7 cellular contexts compared by ENCODE assay signal in the genomic region with DNA sequence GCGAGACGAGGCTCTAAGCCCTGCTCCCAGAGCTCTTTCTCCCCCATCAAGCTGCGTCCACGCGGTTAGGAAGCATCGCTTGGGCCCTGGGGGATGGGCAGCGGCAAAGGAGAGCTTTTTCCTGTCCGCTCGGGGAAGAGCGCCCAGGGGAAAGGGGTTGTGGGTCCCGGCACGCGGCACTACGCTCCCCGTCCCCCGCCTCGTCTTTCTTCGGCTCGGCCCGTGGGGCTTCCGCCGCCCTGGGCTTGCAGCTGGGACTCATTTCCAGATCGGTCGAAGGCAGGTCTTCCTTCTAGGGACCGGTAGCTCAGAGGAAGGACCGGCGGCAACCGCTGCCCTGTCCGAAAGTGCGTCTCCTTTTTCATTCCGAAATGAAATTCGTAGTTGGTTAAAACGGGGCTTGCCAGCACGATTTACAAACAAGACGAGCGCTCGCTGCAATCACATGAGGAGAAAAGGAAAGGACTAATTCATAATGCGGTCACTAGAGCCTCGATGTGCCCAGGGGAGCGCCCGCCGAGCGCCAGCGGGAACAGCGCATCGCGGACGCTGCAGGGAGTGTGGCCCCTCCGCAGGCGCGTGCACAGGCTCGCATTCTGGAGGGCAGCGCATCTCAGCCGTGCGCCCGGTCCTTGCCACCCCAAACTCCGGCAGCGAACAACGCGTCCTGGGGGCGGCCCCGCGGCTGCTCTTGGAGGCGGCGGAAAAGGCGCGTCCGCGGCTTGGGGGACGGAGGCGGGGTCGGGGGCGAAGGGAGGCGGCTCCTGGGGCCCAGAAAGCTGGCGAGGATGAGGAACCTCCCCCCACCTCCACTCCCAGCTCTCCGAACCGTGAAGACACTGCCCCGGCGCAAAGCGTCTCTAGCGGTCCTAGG. TPM values are rescaled to one million over a fixed set of nuclear protein-coding genes. Genes with fewer than 3 reads are reported as not detected.
DNase-seq lines count a peak whose midpoint lies in the region; ATAC-seq, FAIRE-seq and TF ChIP-seq lines count a peak whose summit lies in the region.

No MANE protein-coding gene starts in this region.

- H2AK5ac ChIP-seq in mesenchymal stem cell (ENCODE audit: low read length, severe bottlenecking): no peak overlapping the region

- peaks cover 21% of the 10 kb centered on the region for H3K4me1 ChIP-seq in mesenchymal stem cell (ENCODE audit: control insufficient read depth, insufficient read depth, low read depth, low read length)

- peak overlapping the region; percentile 90 for H3K4me3 Mint-ChIP-seq in WTC11
- H3K4me3 Mint-ChIP-seq in chondrocyte (ENCODE audit: unreplicated experiment): peak overlapping the region; percentile 85

- H3K27me3 ChIP-seq in mesenchymal stem cell (ENCODE audit: control insufficient read depth in 1 of 2, insufficient read depth in 1 of 2, low read length in 2 of 2): peaks cover 13 to 43% of the 10 kb centered on the region in 2 experiments

- H3K9ac ChIP-seq in mesenchymal stem cell (ENCODE audit: low read length): peak overlapping the region; percentile 74

- no peak overlapping the region for H3K14ac ChIP-seq in mesenchymal stem cell (ENCODE audit: low read length in 2 of 2)

- no peaks in the 10 kb centered on the region for H3K9me3 ChIP-seq in mesenchymal stem cell (ENCODE audit: control insufficient read depth, low read length)

- peak; percentile 93 for FAIRE-seq in GM12891 (lab: Jason Lieb, UNC)

- no peak for TF ChIP-seq CTCF in WTC11 (IDR thresholded peaks at IDR 0.05)
- TF ChIP-seq CTCF in chondrocyte (IDR thresholded peaks at IDR 0.05): no peak

- CTCF ChIA-PET in HEK293T (lab: Yijun Ruan, JAX) (no interaction called here), WTC11 (lab: Charles Lee) (interaction anchor here (0.6 to 2.4 kb wide), 13 partner anchors 9 to 233 kb away, joined by 3 to 18 read pairs (median 5); a partner anchor contains a TSS)

- H3K4me1 Mint-ChIP-seq in WTC11: peaks cover 24% of the 10 kb centered on the region
- H3K4me1 Mint-ChIP-seq in chondrocyte (ENCODE audit: low read depth): peaks cover 23% of the 10 kb centered on the region

- H4K8ac ChIP-seq in mesenchymal stem cell (ENCODE audit: low read length): no peak overlapping the region

- peak overlapping the region; percentile 84 for H2AFZ ChIP-seq in mesenchymal stem cell (ENCODE audit: low read depth, low read length)

- H3K27ac ChIP-seq in mesenchymal stem cell (ENCODE audit: low read length, poor library complexity, severe bottlenecking): no peak overlapping the region

- DNase-seq in GM12891 (ENCODE audit: insufficient read length, low spot score) (peak; percentile 70), HEK293T (ENCODE audit: extremely low spot score) (peak; percentile 36), NCI-H1092 (lab: John Stamatoyannopoulos, UW) (peak; percentile 33), WTC11 (ENCODE audit: low spot score) (peak; percentile 82), chondrocyte (ENCODE audit: low spot score) (no peak), mesenchymal stem cell (peak; percentile 52)
- DNase-seq in stimulated activated CD8-positive, alpha-beta memory T cell treated with anti-CD3 and anti-CD28 coated beads, Interleukin-2, amount 100 ng/mL, for 48 hours (ENCODE audit: low read depth in 2 of 2): peak; percentile 81 to 82

- peak overlapping the region; percentile 100 for H3K4me2 ChIP-seq in mesenchymal stem cell (ENCODE audit: low read length, poor library complexity, severe bottlenecking)

- H3K36me3 ChIP-seq in mesenchymal stem cell (ENCODE audit: control insufficient read depth in 1 of 2, insufficient read depth in 2 of 2, low read depth in 1 of 2, low read length in 2 of 2): no peaks in the 10 kb centered on the region

- H3K27me3 Mint-ChIP-seq in WTC11 (ENCODE audit: low read depth): peaks cover 68% of the 10 kb centered on the region
- peaks cover 18% of the 10 kb centered on the region for H3K27me3 Mint-ChIP-seq in chondrocyte (ENCODE audit: low read depth)

- H2BK15ac ChIP-seq in mesenchymal stem cell (ENCODE audit: low read depth, poor library complexity, severe bottlenecking): peak overlapping the region; percentile 32

- H3K36me3 Mint-ChIP-seq in WTC11 (peaks cover under 1% of the 10 kb centered on the region), chondrocyte (ENCODE audit: low read depth) (no peaks in the 10 kb centered on the region)

- H3K23ac ChIP-seq in mesenchymal stem cell (ENCODE audit: low read length in 2 of 2): peak overlapping the region in 1 of 2 experiments; percentile 54

- POLR2A ChIA-PET in HEK293T (lab: Yijun Ruan, JAX): interaction anchor here (1.0 to 3.8 kb wide), 7 partner anchors 10 to 212 kb away, joined by 3 to 76 read pairs (median 3); a partner anchor contains a TSS
- POLR2A ChIA-PET in WTC11 (lab: Charles Lee): interaction anchor here (1.0 to 2.3 kb wide), 2 partner anchors 14 to 16 kb away, joined by 3 to 8 read pairs; a partner anchor contains a TSS

- H2BK12ac ChIP-seq in mesenchymal stem cell (ENCODE audit: low read length in 2 of 2): peak overlapping the region in 1 of 2 experiments; percentile 15

- under 1% methylated on average over 75 of the region's 81 CpGs for WGBS in mesenchymal stem cell

- no peak overlapping the region for H2BK5ac ChIP-seq in mesenchymal stem cell (ENCODE audit: low read depth, low read length, poor library complexity, severe bottlenecking)

- H3K9me3 Mint-ChIP-seq in WTC11: no peaks in the 10 kb centered on the region
- no peaks in the 10 kb centered on the region for H3K9me3 Mint-ChIP-seq in chondrocyte (ENCODE audit: low read depth)

- peak; percentile 38; the same call in 1 of the 2 replicates for TF ChIP-seq POLR2A in GM12891 (IDR thresholded peaks at IDR 0.05; ENCODE audit: low read depth, low read length)

- peak; percentile 65 for ATAC-seq in WTC11

- H3K4ac ChIP-seq in mesenchymal stem cell (ENCODE audit: low read depth in 1 of 2, low read length in 2 of 2): no peak overlapping the region

- no peaks in the 10 kb centered on the region for H3K79me1 ChIP-seq in mesenchymal stem cell (replicated peaks; ENCODE audit: low read length, poor library complexity, severe bottlenecking)

- no peak overlapping the region for H2BK120ac ChIP-seq in mesenchymal stem cell (ENCODE audit: low read depth, low read length)

- H3K27ac Mint-ChIP-seq in WTC11 (no peak overlapping the region), chondrocyte (ENCODE audit: unreplicated experiment) (peak overlapping the region; percentile 17)

- peak overlapping the region; percentile 64 to 91 for H3K4me3 ChIP-seq in mesenchymal stem cell (ENCODE audit: insufficient read depth in 1 of 2, low read depth in 1 of 2, low read length in 2 of 2)

- H3K18ac ChIP-seq in mesenchymal stem cell (ENCODE audit: low read depth in 1 of 2, low read length in 2 of 2): peak overlapping the region in 1 of 2 experiments; percentile 88

- no peak overlapping the region for H4K91ac ChIP-seq in mesenchymal stem cell (ENCODE audit: low read length)

TF ChIP-seq in GM12891, 5 proteins besides CTCF, POLR2A, EP300 and RAD21:
- no peak for TF ChIP-seq POU2F2 (IDR thresholded peaks at IDR 0.05; ENCODE audit: low read depth, low read length)
- no peak for TF ChIP-seq TAF1 (IDR thresholded peaks at IDR 0.05; ENCODE audit: low read depth, low read length)
- TF ChIP-seq POLR2AphosphoS5 (IDR thresholded peaks at IDR 0.05; ENCODE audit: low read depth, low read length): 0 out of 2 replicates have a peak, but pooled peaks have one; percentile 29
- peak; percentile 32 for TF ChIP-seq PAX5 (IDR thresholded peaks at IDR 0.05; ENCODE audit: insufficient read depth, low read length, severe bottlenecking)
- no peak for TF ChIP-seq SPI1 (IDR thresholded peaks at IDR 0.05; ENCODE audit: low read depth, low read length)
TF ChIP-seq in GM12891: peak in this region for 2.

TF ChIP-seq in HEK293T, 16 proteins besides CTCF, POLR2A, EP300 and RAD21:
- TF ChIP-seq SUZ12 (IDR thresholded peaks at IDR 0.05): no peak
- no peak for TF ChIP-seq FOXM1 (IDR thresholded peaks at IDR 0.05; ENCODE audit: borderline replicate concordance)
- TF ChIP-seq HDGF (IDR thresholded peaks at IDR 0.05; ENCODE audit: borderline replicate concordance): no peak
- TF ChIP-seq L3MBTL2 (conservative IDR thresholded peaks at IDR 0.05): peak; percentile 93

TF ChIP-seq in WTC11, 78 proteins besides CTCF, POLR2A, EP300 and RAD21 (continues in another document):
- 0 out of 2 replicates have a peak, but pooled peaks have one; percentile 38 for TF ChIP-seq CREB1 (CRISPR knock-in tag; IDR thresholded peaks at IDR 0.05)
- TF ChIP-seq, protein P1, sequence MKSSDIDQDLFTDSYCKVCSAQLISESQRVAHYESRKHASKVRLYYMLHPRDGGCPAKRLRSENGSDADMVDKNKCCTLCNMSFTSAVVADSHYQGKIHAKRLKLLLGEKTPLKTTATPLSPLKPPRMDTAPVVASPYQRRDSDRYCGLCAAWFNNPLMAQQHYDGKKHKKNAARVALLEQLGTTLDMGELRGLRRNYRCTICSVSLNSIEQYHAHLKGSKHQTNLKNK (CRISPR knock-in tag; IDR thresholded peaks at IDR 0.05): no peak

RNA-seq across cellular contexts. Expression of a gene that starts 3.6 kb away (rescaled TPM):
- 8.2 TPM for polyA plus RNA-seq in GM12891 (2012; ENCODE audit: low read depth, missing spikeins)
- total RNA-seq in WTC11 (2021) (11.7 to 17.3 TPM (median 13.7 TPM) in 3 replicates), chondrocyte (0.63 to 3.2 TPM (median 2.8 TPM) in 3 replicates)
- 1.4 TPM for polyA plus RNA-seq in mesenchymal stem cell (2013, experiment 1 of 2)
- polyA plus RNA-seq in mesenchymal stem cell (2013, experiment 2 of 2): 1.4 TPM

RNA-seq across cellular contexts. Expression of a gene that starts 14.1 kb away (rescaled TPM):
- 24.9 TPM for polyA plus RNA-seq in GM12891 (2012; ENCODE audit: low read depth, missing spikeins)
- total RNA-seq in WTC11 (2021) (46.7 to 51.9 TPM (median 48.1 TPM) in 3 replicates), chondrocyte (3.7 to 5.4 TPM (median 5.2 TPM) in 3 replicates)
- 3.4 TPM for polyA plus RNA-seq in mesenchymal stem cell (2013, experiment 1 of 2)
- polyA plus RNA-seq in mesenchymal stem cell (2013, experiment 2 of 2): 3.3 TPM

RNA-seq across cellular contexts. Expression of a gene that starts 16.1 kb away (rescaled TPM):
- 92.6 TPM for polyA plus RNA-seq in GM12891 (2012; ENCODE audit: low read depth, missing spikeins)
- total RNA-seq in WTC11 (2021): 194 to 226 TPM (median 201 TPM) in 3 replicates
- 77.8 to 101 TPM (median 82.6 TPM) in 3 replicates for total RNA-seq in chondrocyte
- 43.8 TPM for polyA plus RNA-seq in mesenchymal stem cell (2013, experiment 1 of 2)
- 39.2 TPM for polyA plus RNA-seq in mesenchymal stem cell (2013, experiment 2 of 2)

RNA-seq across cellular contexts. Expression of a gene that starts 55.4 kb away (rescaled TPM):
- 36.4 TPM for polyA plus RNA-seq in GM12891 (2012; ENCODE audit: low read depth, missing spikeins)
- 71.9 to 82.8 TPM (median 72.0 TPM) in 3 replicates for total RNA-seq in WTC11 (2021)
- total RNA-seq in chondrocyte: 37.5 to 46.9 TPM (median 39.7 TPM) in 3 replicates
- 33.6 TPM for polyA plus RNA-seq in mesenchymal stem cell (2013, experiment 1 of 2)
- 32.9 TPM for polyA plus RNA-seq in mesenchymal stem cell (2013, experiment 2 of 2)

RNA-seq across cellular contexts. Expression of a gene that starts 55.7 kb away (rescaled TPM):
- polyA plus RNA-seq in GM12891 (2012; ENCODE audit: low read depth, missing spikeins): 10.9 TPM
- total RNA-seq in WTC11 (2021): 22.9 to 25.6 TPM (median 24.7 TPM) in 3 replicates
- total RNA-seq in chondrocyte: 43.9 to 54.4 TPM (median 52.5 TPM) in 3 replicates
- polyA plus RNA-seq in mesenchymal stem cell (2013, experiment 1 of 2): 56.4 TPM
- 55.0 TPM for polyA plus RNA-seq in mesenchymal stem cell (2013, experiment 2 of 2)
